Comparison of ENCODE assay signal across 5 cellular contexts in the genomic region with DNA sequence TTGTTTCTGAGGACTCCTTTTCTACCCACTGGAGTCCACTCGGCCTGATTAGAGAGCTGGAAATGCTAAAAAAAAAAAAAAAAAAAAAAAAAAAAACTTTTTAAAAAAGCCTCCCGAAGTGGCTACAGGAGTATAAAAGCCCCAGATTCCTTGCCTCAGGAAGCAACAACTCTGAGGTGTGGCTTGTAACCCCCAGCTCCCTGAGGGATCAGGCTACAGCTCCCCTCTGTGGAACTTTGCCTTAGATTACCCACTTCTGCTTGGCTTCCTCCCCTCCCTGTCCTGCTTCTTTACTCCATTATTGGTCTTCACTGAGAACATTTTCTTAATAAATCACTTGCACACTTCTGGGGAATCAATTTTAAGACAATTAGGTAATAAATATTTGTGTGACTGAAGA. TPM values are rescaled to one million over a fixed set of nuclear protein-coding genes. Genes with fewer than 3 reads are reported as not detected.
"Had no signal": no experiment of that assay in that cellular context is flagged by ENCODE, and none has a peak within 500 bp of the region (broad histone marks: within the 10 kb centered on the region; RNA-seq: fewer than 3 reads in every experiment).

No MANE protein-coding gene starts in this region.

- H3K27ac Mint-ChIP-seq: H9 had no signal

- H3K4me3 Mint-ChIP-seq: H9 had no signal

- H3K9me3 Mint-ChIP-seq: H9 had no signal

- DNase-seq: GOT3, H9, HCEC 1CT, IMR-90 had no signal

RNA-seq across cellular contexts. Expression of a gene that starts 49.7 kb away (rescaled TPM):
- total RNA-seq: HT-29, IMR-90 had no signal
- polyA plus RNA-seq: IMR-90 had no signal
